In genomic region chr2:218733615-218734021, GRCh38 we compare ENCODE assay signal across 9 cellular contexts. TPM values are rescaled to one million over a fixed set of nuclear protein-coding genes. Genes with fewer than 3 reads are reported as not detected.
DNase-seq lines count a peak whose midpoint lies in the region; ATAC-seq and TF ChIP-seq lines count a peak whose summit lies in the region.
"Had no signal": no experiment of that assay in that cellular context is flagged by ENCODE, and none has a peak within 500 bp of the region (broad histone marks: within the 10 kb centered on the region; RNA-seq: fewer than 3 reads in every experiment).

No MANE protein-coding gene starts in this region.

- ATAC-seq in PC-3 (no peak), gastrocnemius medialis (peak; percentile 38 to 64), omental fat pad (ENCODE audit: low FRiP score) (no peak)
- ATAC-seq: left colon had no signal

- H3K4me3 ChIP-seq in PC-3 (ENCODE audit: low read length) (no peak overlapping the region), esophagus squamous epithelium (no peak overlapping the region), gastrocnemius medialis (no peak overlapping the region)

- peaks cover 4% of the 10 kb centered on the region for H3F3A ChIP-seq in PC-3 (ENCODE audit: low read length, unreplicated experiment)

- peak overlapping the region; percentile 29 for H3K27ac Mint-ChIP-seq in activated T-cell treated with anti-CD3 and anti-CD28 coated beads, Interleukin-2, amount 50 U/mL, for 24 hours

- POLR2A ChIA-PET in PC-3 (lab: Charles Lee; ENCODE audit: unreplicated experiment): no interaction called here

- H3K27ac ChIP-seq in PC-3 (ENCODE audit: low read length) (peak overlapping the region; percentile 32), esophagus squamous epithelium (peak overlapping the region in 2 of 4 donors; percentile 57 to 79), gastrocnemius medialis (peak overlapping the region in 1 of 4 donors; percentile 28)

- no peak overlapping the region for H3K4me3 Mint-ChIP-seq in activated T-cell treated with anti-CD3 and anti-CD28 coated beads, Interleukin-2, amount 50 U/mL, for 24 hours

- intact Hi-C loops in PC-3 (cut with micrococcal nuclease) (no loop called here), esophagus squamous epithelium (cut with DNase I) (no loop called here), gastrocnemius medialis (cut with DNase I; ENCODE audit: low total_unique reads) (loop anchor here (5.0 kb wide), 1 partner anchor 44 kb away; no protein-coding TSS in a partner anchor)

- TF ChIP-seq CTCF in PC-3 (conservative IDR thresholded peaks at IDR 0.05; ENCODE audit: low read depth, low read length) (no peak), esophagus squamous epithelium (IDR thresholded peaks at IDR 0.05) (no peak), gastrocnemius medialis (IDR thresholded peaks at IDR 0.05 in 4 of 5, conservative IDR thresholded peaks at IDR 0.05 in 1 of 5) (no peak), omental fat pad (IDR thresholded peaks at IDR 0.05) (no peak)

- no TSS peak for BruUV-seq in PC-3 (replicated peaks; lab: Mats Ljungman, UMichigan)

- peaks cover 25% of the 10 kb centered on the region for H3K4me1 Mint-ChIP-seq in activated T-cell treated with anti-CD3 and anti-CD28 coated beads, Interleukin-2, amount 50 U/mL, for 24 hours (ENCODE audit: low read depth)

- H3K27me3 ChIP-seq in PC-3 (ENCODE audit: low read length) (no peaks in the 10 kb centered on the region), esophagus squamous epithelium (no peaks in the 10 kb centered on the region), gastrocnemius medialis (no peaks in the 10 kb centered on the region)

- H4K20me1 ChIP-seq in PC-3 (ENCODE audit: low read length): no peaks in the 10 kb centered on the region

- H3K9me2 ChIP-seq in PC-3 (replicated peaks; ENCODE audit: low read length): no peaks in the 10 kb centered on the region

- no peaks in the 10 kb centered on the region for H3K27me3 Mint-ChIP-seq in activated T-cell treated with anti-CD3 and anti-CD28 coated beads, Interleukin-2, amount 50 U/mL, for 24 hours

- TF ChIP-seq POLR2A in esophagus squamous epithelium (IDR thresholded peaks at IDR 0.05) (no peak), gastrocnemius medialis (IDR thresholded peaks at IDR 0.05) (peak in 1 of 2 donors; percentile 8)

- H3K79me2 ChIP-seq in PC-3 (ENCODE audit: low read length): peaks cover 46% of the 10 kb centered on the region

- 0 out of 2 replicates have a peak overlapping the region, but pooled peaks have one; percentile 8 for H3K4me2 ChIP-seq in PC-3 (ENCODE audit: low read length)

- H3K4me1 ChIP-seq in PC-3 (ENCODE audit: insufficient read depth, low read length): peaks cover 38% of the 10 kb centered on the region
- H3K4me1 ChIP-seq in esophagus squamous epithelium: peaks cover 0 to 52% (median 28%) of the 10 kb centered on the region in 3 donors
- H3K4me1 ChIP-seq in gastrocnemius medialis: peaks cover 0 to 7% of the 10 kb centered on the region in 2 donors

- peaks cover 79% of the 10 kb centered on the region for H3K36me3 Mint-ChIP-seq in activated T-cell treated with anti-CD3 and anti-CD28 coated beads, Interleukin-2, amount 50 U/mL, for 24 hours (ENCODE audit: low read depth)

- no peaks in the 10 kb centered on the region for H3K9me3 Mint-ChIP-seq in activated T-cell treated with anti-CD3 and anti-CD28 coated beads, Interleukin-2, amount 50 U/mL, for 24 hours

- no peak overlapping the region for H3K9ac ChIP-seq in PC-3 (ENCODE audit: low read length)

- H3K9me3 ChIP-seq in PC-3 (ENCODE audit: low read length) (no peaks in the 10 kb centered on the region), esophagus squamous epithelium (no peaks in the 10 kb centered on the region), gastrocnemius medialis (no peaks in the 10 kb centered on the region)

- no peak for DNase-seq in activated T-cell treated with anti-CD3 and anti-CD28 coated beads, Interleukin-2, amount 50 U/mL, for 24 hours
- DNase-seq in activated T-cell treated with anti-CD3 and anti-CD28 coated beads for 4 hours (no peak), PC-3 (peak; percentile 49), esophagus squamous epithelium (lab: John Stamatoyannopoulos, UW) (peak; percentile 7), gastrocnemius medialis (peak in 1 of 2 donors; percentile 46), omental fat pad (ENCODE audit: low spot score) (no peak), NCI-H748 (lab: John Stamatoyannopoulos, UW; ENCODE audit: unreplicated experiment) (no peak), NCI-H1092 (lab: John Stamatoyannopoulos, UW) (no peak)

- peaks cover 16% of the 10 kb centered on the region; the same call in 1 of the 2 replicates for H3K36me3 ChIP-seq in PC-3 (ENCODE audit: low read depth, low read length)
- H3K36me3 ChIP-seq in esophagus squamous epithelium: peaks cover 8 to 18% (median 12%) of the 10 kb centered on the region in 3 donors
- peaks cover 0 to 12% of the 10 kb centered on the region in 2 donors for H3K36me3 ChIP-seq in gastrocnemius medialis

- no peak overlapping the region for H2AFZ ChIP-seq in PC-3 (ENCODE audit: low read length)

- in situ Hi-C loops in gastrocnemius medialis (cut with MboI; ENCODE audit: low sequenced_read_pairs in 4 of 4): no loop called here

- CTCF ChIA-PET in PC-3 (lab: Charles Lee): no interaction called here

RNA-seq across cellular contexts. Expression of gene TTLL4, which starts 23.0 kb away (rescaled TPM):
- 21.0 and 32.9 TPM in 2 replicates for total RNA-seq in PC-3 (2014; rRNA removed)
- total RNA-seq in esophagus squamous epithelium: 10 to 100 TPM; 12.8 to 17.5 (median 15.6) TPM
- 10 to 100 TPM in 1 of 4 donors, 1 to 10 TPM in 3; 4.4 to 16.2 (median 6.4) TPM for total RNA-seq in gastrocnemius medialis
- total RNA-seq in omental fat pad: 10 to 100 TPM in 3 of 4 donors, 1 to 10 TPM in 1; 9.5 to 24.3 (median 15.0) TPM

RNA-seq across cellular contexts. Expression of gene CYP27A1, which starts 48.3 kb away (rescaled TPM):
- total RNA-seq in PC-3 (2014; rRNA removed): 5.8 and 6.0 TPM in 2 replicates
- total RNA-seq in esophagus squamous epithelium: 10 to 100 TPM in 1 of 4 donors, 1 to 10 TPM in 3; 1.7 to 11.2 (median 6.4) TPM
- total RNA-seq in gastrocnemius medialis: 10 to 100 TPM; 17.9 to 56.3 (median 26.8) TPM
- total RNA-seq in omental fat pad: 10 to 100 TPM; 22.6 to 89.0 (median 35.9) TPM

Comparison
In these comparisons a context has a peak if more than half of its experiments do, and no peak if none do; other contexts are left out.
1. DNase-seq: peak in PC-3 (single experiment) and esophagus squamous epithelium (single experiment); none in activated T-cell treated with anti-CD3 and anti-CD28 coated beads, Interleukin-2, amount 50 U/mL, for 24 hours (single experiment), activated T-cell treated with anti-CD3 and anti-CD28 coated beads for 4 hours (single experiment), omental fat pad (single experiment), NCI-H748 (single experiment) and NCI-H1092 (single experiment).
2. ATAC-seq: peak in gastrocnemius medialis (2 of 2); none in PC-3 (single experiment) and omental fat pad (single experiment).